Comparison of ENCODE assay signal across 8 cellular contexts in genomic region chr1:234356615-234357269, GRCh38. TPM values are rescaled to one million over a fixed set of nuclear protein-coding genes. Genes with fewer than 3 reads are reported as not detected.
DNase-seq lines count a peak whose midpoint lies in the region; ATAC-seq, FAIRE-seq and TF ChIP-seq lines count a peak whose summit lies in the region.
"Not testable (repeated sequence)": the region's sequence is repeated elsewhere in the genome, so short reads cannot be mapped to it uniquely, and the experiment has no call there.

No MANE protein-coding gene starts in this region.

- 31 to 43% methylated on average over 29 to 33 of the region's 35 CpGs for WGBS in testis, 2 donors

- ATAC-seq in HG03432 (IDR thresholded peaks at IDR 0.05; ENCODE audit: unreplicated experiment) (peak; percentile 77), Right ventricle myocardium superior (ENCODE audit: poor library complexity) (peak; percentile 68)

- TF ChIP-seq CTCF in testis (IDR thresholded peaks at IDR 0.05): not testable (repeated sequence)

- H3K9me3 ChIP-seq in testis: not testable (repeated sequence)

- H3K4me3 ChIP-seq in testis: peak overlapping the region; percentile 34 to 42

- not testable (repeated sequence) for H3K27ac ChIP-seq in testis

- DNase-seq in GM12892 (ENCODE audit: insufficient read length): not testable (repeated sequence)
- DNase-seq in NCI-H774 (lab: John Stamatoyannopoulos, UW) (peak; percentile 71), amniotic epithelial cell (ENCODE audit: low read depth) (peak; percentile 47), Right ventricle myocardium superior (peak; percentile 60), renal cortical epithelial cell (ENCODE audit: low read depth) (peak; percentile 30), testis (peak; percentile 67)
- DNase-seq in activated CD4-positive, alpha-beta T cell treated with anti-CD3 and anti-CD28 coated beads, Interleukin-2, amount 50 U/mL, for 1 hour: peak; percentile 49

- not testable (repeated sequence) for H3K27me3 ChIP-seq in testis

- H3K36me3 ChIP-seq in testis (ENCODE audit: low read depth, missing control alignments): not testable (repeated sequence)

- intact Hi-C loops in Right ventricle myocardium superior (cut with DNase I); testis (cut with DNase I; ENCODE audit: low total_unique reads): not testable (repeated sequence)

- not testable (repeated sequence) for H3K4me1 ChIP-seq in testis

- peak; percentile 14 for FAIRE-seq in GM12892 (lab: Jason Lieb, UNC)

- TF ChIP-seq POLR2A in GM12892 (IDR thresholded peaks at IDR 0.05; ENCODE audit: low read depth, low read length): 0 out of 2 replicates have a peak, but pooled peaks have one; percentile 49
- TF ChIP-seq POLR2A in testis (IDR thresholded peaks at IDR 0.05): not testable (repeated sequence)

RNA-seq across cellular contexts. Expression of gene COA6, which starts 16.5 kb away (rescaled TPM):
- 64.0 TPM for polyA plus RNA-seq in GM12892 (2012; ENCODE audit: missing spikeins)
- total RNA-seq in Right ventricle myocardium superior (42.0 TPM), renal cortical epithelial cell (11.5 and 24.0 TPM in 2 replicates), testis (10 to 100 TPM in 1 of 2 donors, 1 to 10 TPM in 1; 9.7 to 11.1 TPM)
- polyA plus RNA-seq in testis (ENCODE audit: insufficient read depth, low read depth, low replicate concordance): 18.2 TPM
